In genomic region chr7:39465055-39465929, GRCh38 we compare ENCODE assay signal across 8 cellular contexts.
DNase-seq lines count a peak whose midpoint lies in the region; ATAC-seq, FAIRE-seq and TF ChIP-seq lines count a peak whose summit lies in the region.

No MANE protein-coding gene starts in this region.

- TF ChIP-seq CTCF in GM20000 (IDR thresholded peaks at IDR 0.05; ENCODE audit: extremely low read depth, missing control alignments): peak; percentile 78
- peak in 5 of 6 experiments; percentile 22 to 83 (median 76) for TF ChIP-seq CTCF in Peyer's patch (IDR thresholded peaks at IDR 0.05)
- TF ChIP-seq CTCF in K562 (IDR thresholded peaks at IDR 0.05 in 2 of 3, conservative IDR thresholded peaks at IDR 0.05 in 1 of 3; ENCODE audit: insufficient read depth in 2 of 3, low read depth in 1 of 3, low read length in 3 of 3): peak; percentile 65 to 85 (median 80)

- ATAC-seq in K562: peak; percentile 95

- FAIRE-seq in K562 (lab: Jason Lieb, UNC): peak; percentile 96

- TF ChIP-seq EP300 in K562 (IDR thresholded peaks at IDR 0.05; ENCODE audit: low read length): no peak

- H3K27ac ChIP-seq in Peyer's patch (no peak overlapping the region), K562 (ENCODE audit: extremely low read depth, low read depth, low read length) (no peak overlapping the region)

- no peaks in the 10 kb centered on the region for H3K79me2 ChIP-seq in K562 (ENCODE audit: control insufficient read depth, insufficient read depth, low read length)

- H3K27me3 ChIP-seq in Peyer's patch (no peaks in the 10 kb centered on the region), K562 (ENCODE audit: control insufficient read depth in 2 of 2, insufficient read depth in 2 of 2, low read length in 2 of 2) (peaks cover 7 to 8% of the 10 kb centered on the region in 2 experiments; a peak in 3 of 5 replicates)

- no peak overlapping the region for H3K9ac ChIP-seq in K562 (ENCODE audit: insufficient read depth in 1 of 2, low read depth in 2 of 2, low read length in 2 of 2)

- DNase-seq in NCI-H1694 (lab: John Stamatoyannopoulos, UW) (peak; percentile 56), NCI-H1694 treated with DMSO at 0.1 percent for 48 hours (lab: John Stamatoyannopoulos, UW) (no peak), GM20000 (ENCODE audit: low spot score) (peak; percentile 63), HT-29 (ENCODE audit: low spot score) (peak; percentile 75), Peyer's patch (peak in 1 of 3 donors; percentile 74), K562 (ENCODE audit: extremely low read depth in 1 of 4, low spot score in 3 of 4) (peak; percentile 52 to 70 (median 60)), iris pigment epithelial cell (ENCODE audit: low read depth) (peak; percentile 74)
- peak; percentile 39 for DNase-seq in stimulated activated CD4-positive, alpha-beta T cell treated with anti-CD3 and anti-CD28 coated beads, Interleukin-4, amount 100 ng/mL, for 24 hours

- WGBS in K562 (ENCODE audit: insufficient coverage, low coverage, missing lambda C conversion rate): 15% methylated on average over 18 of the region's 18 CpGs

- H3K4me3 ChIP-seq in Peyer's patch (no peak overlapping the region), K562 (no peak overlapping the region)

- no TSS peak for BruUV-seq in K562 (replicated peaks; lab: Mats Ljungman, UMichigan)

- intact Hi-C loops in K562 (cut with micrococcal nuclease): loop anchor here (1.0 to 5.0 kb wide), 5 partner anchors 52 to 668 kb away; no protein-coding TSS in a partner anchor

- H2AFZ ChIP-seq in K562 (ENCODE audit: low read depth, low read length): peak overlapping the region; percentile 41

- peak; percentile 69 to 80 for TF ChIP-seq RAD21 in K562 (CRISPR knock-in tag; conservative IDR thresholded peaks at IDR 0.05 in 1 of 2, IDR thresholded peaks at IDR 0.05 in 1 of 2)

- 0 out of 2 replicates have a peak overlapping the region, but pooled peaks have one; percentile 29 for H3K4me2 ChIP-seq in K562 (ENCODE audit: insufficient read depth, low read length)

- no peaks in the 10 kb centered on the region for H3K9me1 ChIP-seq in K562 (ENCODE audit: control insufficient read depth, insufficient read depth, low read length)

- CTCF ChIA-PET in K562 (lab: Yijun Ruan, JAX; ENCODE audit: low intra/inter-chr PET ratio): interaction anchor here (0.7 to 2.0 kb wide), 4 partner anchors 390 to 668 kb away, joined by 3 to 20 read pairs (median 14); no protein-coding TSS in a partner anchor

- POLR2A ChIA-PET in K562 (lab: Yijun Ruan, JAX): interaction anchor here (0.8 kb wide), 1 partner anchor 10 kb away, joined by 4 read pairs; no protein-coding TSS in a partner anchor

- no peaks in the 10 kb centered on the region for H3K36me3 ChIP-seq in Peyer's patch
- H3K36me3 ChIP-seq in K562 (ENCODE audit: control insufficient read depth, insufficient read depth, low read length): no peaks in the 10 kb centered on the region

- in situ Hi-C loops in K562 (cut with MboI): loop anchor here (5.0 to 10.0 kb wide), 2 partner anchors 533 to 660 kb away; no protein-coding TSS in a partner anchor

- no peak for TF ChIP-seq POLR2A in Peyer's patch (IDR thresholded peaks at IDR 0.05)
- no peak for TF ChIP-seq POLR2A in K562 (conservative IDR thresholded peaks at IDR 0.05)

- H3K4me1 ChIP-seq in Peyer's patch (no peaks in the 10 kb centered on the region), K562 (replicated peaks in 1 of 2; ENCODE audit: control insufficient read depth in 2 of 2, insufficient read depth in 2 of 2, low read length in 2 of 2) (peaks cover 4 to 9% of the 10 kb centered on the region in 2 experiments; a peak in 4 of 5 replicates)

- H4K20me1 ChIP-seq in K562 (replicated peaks; ENCODE audit: control insufficient read depth, insufficient read depth, low read length): no peaks in the 10 kb centered on the region

- no peaks in the 10 kb centered on the region for H3K9me3 ChIP-seq in Peyer's patch
- no peaks in the 10 kb centered on the region for H3K9me3 ChIP-seq in K562 (replicated peaks; ENCODE audit: control insufficient read depth, insufficient read depth, low read depth, low read length)

TF ChIP-seq in K562, 482 proteins besides CTCF, POLR2A, EP300 and RAD21 (continues in another document):
- TF ChIP-seq JUND (IDR thresholded peaks at IDR 0.05; ENCODE audit: borderline replicate concordance, low read depth, low read length) (0 out of 2 replicates have a peak, but pooled peaks have one; percentile 5), JUND (tag; IDR thresholded peaks at IDR 0.05; ENCODE audit: borderline replicate concordance, low read depth, low read length) (no peak), PKNOX1 (IDR thresholded peaks at IDR 0.05) (peak; percentile 39; the same call in 1 of the 2 replicates), PTTG1 (tag; IDR thresholded peaks at IDR 0.05; ENCODE audit: low read depth) (no peak), CTCFL (IDR thresholded peaks at IDR 0.05; ENCODE audit: borderline replicate concordance, insufficient read depth, low read depth, low read length, poor library complexity, severe bottlenecking) (no peak), TEAD1 (CRISPR knock-in tag; IDR thresholded peaks at IDR 0.05) (peak; percentile 75 to 92), ARNT (IDR thresholded peaks at IDR 0.05) (peak in 1 of 2 experiments; percentile 40; a peak in 1 of 4 replicates), MAFG (tag; conservative IDR thresholded peaks at IDR 0.05) (peak; percentile 88), MAFK (IDR thresholded peaks at IDR 0.05; ENCODE audit: low read length) (peak; percentile 69), NFE2L1 (tag; IDR thresholded peaks at IDR 0.05; ENCODE audit: borderline replicate concordance, low read depth) (peak; percentile 17; the same call in 1 of the 2 replicates), TCF7 (IDR thresholded peaks at IDR 0.05; ENCODE audit: borderline replicate concordance) (0 out of 2 replicates have a peak, but pooled peaks have one; percentile 53), TEAD2 (tag; IDR thresholded peaks at IDR 0.05) (peak; percentile 87)
- TF ChIP-seq, protein P1, sequence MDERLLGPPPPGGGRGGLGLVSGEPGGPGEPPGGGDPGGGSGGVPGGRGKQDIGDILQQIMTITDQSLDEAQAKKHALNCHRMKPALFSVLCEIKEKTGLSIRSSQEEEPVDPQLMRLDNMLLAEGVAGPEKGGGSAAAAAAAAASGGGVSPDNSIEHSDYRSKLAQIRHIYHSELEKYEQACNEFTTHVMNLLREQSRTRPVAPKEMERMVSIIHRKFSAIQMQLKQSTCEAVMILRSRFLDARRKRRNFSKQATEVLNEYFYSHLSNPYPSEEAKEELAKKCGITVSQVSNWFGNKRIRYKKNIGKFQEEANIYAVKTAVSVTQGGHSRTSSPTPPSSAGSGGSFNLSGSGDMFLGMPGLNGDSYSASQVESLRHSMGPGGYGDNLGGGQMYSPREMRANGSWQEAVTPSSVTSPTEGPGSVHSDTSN (CRISPR knock-in tag; IDR thresholded peaks at IDR 0.05; ENCODE audit: low read depth): no peak
- TF ChIP-seq, protein P1 (tag; conservative IDR thresholded peaks at IDR 0.05; ENCODE audit: low read depth): peak; percentile 48
- TF ChIP-seq, protein P2, sequence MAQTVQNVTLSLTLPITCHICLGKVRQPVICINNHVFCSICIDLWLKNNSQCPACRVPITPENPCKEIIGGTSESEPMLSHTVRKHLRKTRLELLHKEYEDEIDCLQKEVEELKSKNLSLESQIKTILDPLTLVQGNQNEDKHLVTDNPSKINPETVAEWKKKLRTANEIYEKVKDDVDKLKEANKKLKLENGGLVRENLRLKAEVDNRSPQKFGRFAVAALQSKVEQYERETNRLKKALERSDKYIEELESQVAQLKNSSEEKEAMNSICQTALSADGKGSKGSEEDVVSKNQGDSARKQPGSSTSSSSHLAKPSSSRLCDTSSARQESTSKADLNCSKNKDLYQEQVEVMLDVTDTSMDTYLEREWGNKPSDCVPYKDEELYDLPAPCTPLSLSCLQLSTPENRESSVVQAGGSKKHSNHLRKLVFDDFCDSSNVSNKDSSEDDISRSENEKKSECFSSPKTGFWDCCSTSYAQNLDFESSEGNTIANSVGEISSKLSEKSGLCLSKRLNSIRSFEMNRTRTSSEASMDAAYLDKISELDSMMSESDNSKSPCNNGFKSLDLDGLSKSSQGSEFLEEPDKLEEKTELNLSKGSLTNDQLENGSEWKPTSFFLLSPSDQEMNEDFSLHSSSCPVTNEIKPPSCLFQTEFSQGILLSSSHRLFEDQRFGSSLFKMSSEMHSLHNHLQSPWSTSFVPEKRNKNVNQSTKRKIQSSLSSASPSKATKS (CRISPR knock-in tag; IDR thresholded peaks at IDR 0.05): no peak
